Comparison of ENCODE assay signal across 22 cellular contexts in the genomic region with DNA sequence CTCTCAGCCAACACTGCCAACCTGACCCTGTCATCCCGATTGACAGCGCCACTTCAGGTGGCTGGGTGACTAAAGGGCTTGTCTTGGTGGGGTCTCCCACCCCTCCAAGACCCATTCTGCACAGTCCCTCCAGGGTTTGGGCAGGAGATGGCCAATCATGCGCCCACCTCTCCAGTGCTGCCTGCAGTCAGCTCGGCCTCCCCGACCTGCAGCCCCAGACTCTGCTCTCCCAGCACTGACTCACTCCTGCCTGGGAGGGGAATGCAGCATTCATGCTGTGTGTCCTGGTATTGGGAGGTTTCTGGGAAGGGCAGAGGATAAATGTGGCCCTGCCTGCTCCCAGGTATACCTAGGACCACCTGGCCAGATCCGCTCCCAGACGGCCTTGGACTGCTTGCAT. TPM values are rescaled to one million over a fixed set of nuclear protein-coding genes. Genes with fewer than 3 reads are reported as not detected.
DNase-seq lines count a peak whose midpoint lies in the region; ATAC-seq and TF ChIP-seq lines count a peak whose summit lies in the region.
"Had no signal": no experiment of that assay in that cellular context is flagged by ENCODE, and none has a peak within 500 bp of the region (broad histone marks: within the 10 kb centered on the region; RNA-seq: fewer than 3 reads in every experiment).

No MANE protein-coding gene starts in this region.

- no peaks in the 10 kb centered on the region for H3K36me3 Mint-ChIP-seq in activated CD8-positive, alpha-beta memory T cell treated with anti-CD3 and anti-CD28 coated beads, Interleukin-2, amount 10 ng/mL, durations not matched to agents 7 days and 5 days
- H3K36me3 Mint-ChIP-seq: CD8-positive, alpha-beta T cell had no signal

- no peaks in the 10 kb centered on the region for H3K27me3 Mint-ChIP-seq in activated CD8-positive, alpha-beta memory T cell treated with anti-CD3 and anti-CD28 coated beads, Interleukin-2, amount 10 ng/mL, durations not matched to agents 7 days and 5 days

- H3K27me3 ChIP-seq in upper lobe of right lung: no peaks in the 10 kb centered on the region
- H3K27me3 ChIP-seq: BLaER1 treated with 17β-estradiol and CSF1 and Interleukin-3, amounts not matched to agents 10 nM and 100 nM; Peyer's patch had no signal

- H3K9me3 ChIP-seq in upper lobe of right lung: no peaks in the 10 kb centered on the region
- H3K9me3 ChIP-seq: BLaER1 treated with 17β-estradiol and CSF1 and Interleukin-3, amounts not matched to agents 10 nM and 100 nM; HAP-1; Peyer's patch had no signal

- no peaks in the 10 kb centered on the region for H3K4me1 ChIP-seq in upper lobe of right lung
- H3K4me1 ChIP-seq: HAP-1, Peyer's patch had no signal

- no peaks in the 10 kb centered on the region for H3K9me3 Mint-ChIP-seq in activated CD8-positive, alpha-beta memory T cell treated with anti-CD3 and anti-CD28 coated beads, Interleukin-2, amount 10 ng/mL, durations not matched to agents 7 days and 5 days (ENCODE audit: low read depth)
- H3K9me3 Mint-ChIP-seq: CD8-positive, alpha-beta T cell had no signal

- no peak for ATAC-seq in activated CD8-positive, alpha-beta memory T cell treated with anti-CD3 and anti-CD28 coated beads, Interleukin-2, amount 10 ng/mL, durations not matched to agents 7 days and 5 days
- ATAC-seq in esophagus mucosa (peak; percentile 26), upper lobe of right lung (no peak), GM18511 (IDR thresholded peaks at IDR 0.05; ENCODE audit: unreplicated experiment) (no peak), GM21367 (IDR thresholded peaks at IDR 0.05; ENCODE audit: unreplicated experiment) (no peak)
- ATAC-seq: CD8-positive, alpha-beta T cell; Right ventricle myocardium inferior had no signal

- H3K27ac ChIP-seq in RWPE1 (no peak overlapping the region), upper lobe of right lung (no peak overlapping the region)
- H3K27ac ChIP-seq: BLaER1 treated with 17β-estradiol and CSF1 and Interleukin-3, amounts not matched to agents 10 nM and 100 nM; Peyer's patch had no signal

- intact Hi-C loops in upper lobe of right lung (cut with DNase I): no loop called here

- POLR2A ChIA-PET in RWPE1 (lab: Yijun Ruan, JAX; ENCODE audit: low non-redundant PET): no interaction called here

- TF ChIP-seq CTCF in RWPE1 (conservative IDR thresholded peaks at IDR 0.05; ENCODE audit: low read depth) (no peak), upper lobe of right lung (IDR thresholded peaks at IDR 0.05) (no peak)

- peak; percentile 41 for DNase-seq in activated CD8-positive, alpha-beta memory T cell treated with anti-CD3 and anti-CD28 coated beads, Interleukin-2, amount 50 U/mL, for 48 hours
- no peak for DNase-seq in activated CD8-positive, alpha-beta memory T cell treated with anti-CD3 and anti-CD28 coated beads, Interleukin-2, amount 10 ng/mL, durations not matched to agents 7 days and 5 days
- DNase-seq in RWPE1 (ENCODE audit: low spot score): peak; percentile 32
- peak; percentile 27 for DNase-seq in upper lobe of right lung
- no peak for DNase-seq in NCI-H1694 (lab: John Stamatoyannopoulos, UW)
- DNase-seq: Calu3; CD8-positive, alpha-beta T cell; NCI-H1092 treated with DMSO at 0.1 percent for 48 hours; NCI-H146; NCI-H2081; NCI-H2171 treated with DMSO at 0.1 percent for 48 hours; NCI-H446 treated with DMSO at 0.1 percent for 48 hours; NK-92 treated with Interleukin-12 subunit alpha and Interleukin-12 subunit beta, amount 100 ng/mL, for 24 hours; Peyer's patch had no signal

- H3K4me1 Mint-ChIP-seq in activated CD8-positive, alpha-beta memory T cell treated with anti-CD3 and anti-CD28 coated beads, Interleukin-2, amount 10 ng/mL, durations not matched to agents 7 days and 5 days: no peaks in the 10 kb centered on the region

- H3K4me3 ChIP-seq in upper lobe of right lung: no peak overlapping the region
- H3K4me3 ChIP-seq: BLaER1 treated with 17β-estradiol and CSF1 and Interleukin-3, amounts not matched to agents 10 nM and 100 nM; HAP-1; Peyer's patch had no signal

- H3K4me3 Mint-ChIP-seq in activated CD8-positive, alpha-beta memory T cell treated with anti-CD3 and anti-CD28 coated beads, Interleukin-2, amount 10 ng/mL, durations not matched to agents 7 days and 5 days: no peak overlapping the region
- H3K4me3 Mint-ChIP-seq: CD8-positive, alpha-beta T cell had no signal

- H3K36me3 ChIP-seq in upper lobe of right lung: no peaks in the 10 kb centered on the region
- H3K36me3 ChIP-seq: BLaER1 treated with 17β-estradiol and CSF1 and Interleukin-3, amounts not matched to agents 10 nM and 100 nM; HAP-1; Peyer's patch had no signal

- H3K27ac Mint-ChIP-seq in activated CD8-positive, alpha-beta memory T cell treated with anti-CD3 and anti-CD28 coated beads, Interleukin-2, amount 10 ng/mL, durations not matched to agents 7 days and 5 days: no peak overlapping the region
- H3K27ac Mint-ChIP-seq: CD8-positive, alpha-beta T cell had no signal

- CTCF ChIA-PET in activated CD8-positive, alpha-beta memory T cell treated with anti-CD3 and anti-CD28 coated beads, Interleukin-2, amount 10 ng/mL, durations not matched to agents 7 days and 5 days (lab: Charles Lee): interaction anchor here (0.6 to 1.9 kb wide), 3 partner anchors 13 to 85 kb away, joined by 3 to 7 read pairs (median 5); no protein-coding TSS in a partner anchor
- CTCF ChIA-PET in RWPE1 (lab: Yijun Ruan, JAX): interaction anchor here (1.1 to 7.0 kb wide), 3 partner anchors 12 to 268 kb away, joined by 5 to 58 read pairs (median 13); no protein-coding TSS in a partner anchor

RNA-seq across cellular contexts. Expression of gene TMEM81, which starts 9.7 kb away (rescaled TPM):
- total RNA-seq in activated CD8-positive, alpha-beta memory T cell treated with anti-CD3 and anti-CD28 coated beads, Interleukin-2, amount 10 ng/mL, durations not matched to agents 7 days and 5 days: 1 to 10 TPM; 2.3 to 3.0 TPM
- total RNA-seq in esophagus mucosa: 1.3 TPM
- total RNA-seq in upper lobe of right lung: 3.5 TPM

RNA-seq across cellular contexts. Expression of gene CNTN2, which starts 31.5 kb away (rescaled TPM):
- not detected for total RNA-seq in activated CD8-positive, alpha-beta memory T cell treated with anti-CD3 and anti-CD28 coated beads, Interleukin-2, amount 10 ng/mL, durations not matched to agents 7 days and 5 days
- total RNA-seq in esophagus mucosa: 0.04 TPM
- total RNA-seq in upper lobe of right lung: not detected
- total RNA-seq: Calu3; CD8-positive, alpha-beta T cell; LHCN-M2; SK-MEL-5 had no signal

RNA-seq across cellular contexts. Expression of gene RBBP5, which starts 47.3 kb away (rescaled TPM):
- total RNA-seq in activated CD8-positive, alpha-beta memory T cell treated with anti-CD3 and anti-CD28 coated beads, Interleukin-2, amount 10 ng/mL, durations not matched to agents 7 days and 5 days: 10 to 100 TPM; 22.8 to 23.0 TPM
- 6.9 TPM for total RNA-seq in esophagus mucosa
- 16.6 TPM for total RNA-seq in upper lobe of right lung

Comparison
In these comparisons a context has a peak if more than half of its experiments do, and no peak if none do; other contexts are left out.
1. DNase-seq: peak in activated CD8-positive, alpha-beta memory T cell treated with anti-CD3 and anti-CD28 coated beads, Interleukin-2, amount 50 U/mL, for 48 hours (single experiment), RWPE1 (single experiment) and upper lobe of right lung (single experiment); none in activated CD8-positive, alpha-beta memory T cell treated with anti-CD3 and anti-CD28 coated beads, Interleukin-2, amount 10 ng/mL, durations not matched to agents 7 days and 5 days (single experiment) and NCI-H1694 (single experiment).